7 cellular contexts compared by ENCODE assay signal in genomic region chr19:52786078-52786463, GRCh38. TPM values are rescaled to one million over a fixed set of nuclear protein-coding genes. Genes with fewer than 3 reads are reported as not detected.
DNase-seq lines count a peak whose midpoint lies in the region; ATAC-seq and TF ChIP-seq lines count a peak whose summit lies in the region.

No MANE protein-coding gene starts in this region.

- H3K9me3 ChIP-seq in T-helper 17 cell (ENCODE audit: control insufficient read depth, low read length, poor library complexity, severe bottlenecking), result peaks cover 4% of the 10 kb centered on the region
- H3K9me3 ChIP-seq in osteoblast (ENCODE audit: low read depth, low read length), result no peaks in the 10 kb centered on the region

- peaks cover 3% of the 10 kb centered on the region for H3K36me3 Mint-ChIP-seq in T-helper 17 cell (ENCODE audit: low read depth)

- no peaks in the 10 kb centered on the region for H3K27me3 ChIP-seq in osteoblast (ENCODE audit: insufficient read depth, low read length)

- H3K4me3 Mint-ChIP-seq in T-helper 17 cell, result peak overlapping the region; percentile 85

- H3K4me1 Mint-ChIP-seq in T-helper 17 cell, result peaks cover 15% of the 10 kb centered on the region

- peak overlapping the region; percentile 88 for H3K4me2 ChIP-seq in osteoblast (ENCODE audit: insufficient read depth, low read length)

- DNase-seq in T-helper 17 cell (no peak), fibroblast of villous mesenchyme (ENCODE audit: low read depth) (peak; percentile 1), osteoblast (ENCODE audit: insufficient read length, low spot score, missing footprints) (no peak), OCI-M1 (lab: John Stamatoyannopoulos, UW) (no peak), NCI-H82 treated with DMSO at 0.1 percent for 48 hours (lab: John Stamatoyannopoulos, UW; ENCODE audit: unreplicated experiment) (no peak)

- peak overlapping the region; percentile 83 for H3K27ac Mint-ChIP-seq in T-helper 17 cell

- H3K4me1 ChIP-seq in osteoblast (ENCODE audit: insufficient read depth, low read length), result no peaks in the 10 kb centered on the region

- H4K20me1 ChIP-seq in osteoblast (ENCODE audit: insufficient read depth, low read length), result no peaks in the 10 kb centered on the region

- H3K27me3 Mint-ChIP-seq in T-helper 17 cell, result no peaks in the 10 kb centered on the region

- ATAC-seq in GM19023 (IDR thresholded peaks at IDR 0.05; ENCODE audit: unreplicated experiment) (peak; percentile 40), HG03039 (IDR thresholded peaks at IDR 0.05; ENCODE audit: unreplicated experiment) (peak; percentile 19), T-helper 17 cell (no peak)

- no peaks in the 10 kb centered on the region for H3K79me2 ChIP-seq in osteoblast (ENCODE audit: insufficient read depth, low read length)

- H3K27ac ChIP-seq in osteoblast (ENCODE audit: low read depth, low read length), result no peak overlapping the region

- no peak for TF ChIP-seq CTCF in fibroblast of villous mesenchyme (IDR thresholded peaks at IDR 0.05; ENCODE audit: insufficient read depth, low read depth, low read length)
- TF ChIP-seq CTCF in osteoblast (IDR thresholded peaks at IDR 0.05; ENCODE audit: extremely low read depth, low read depth, low read length), result no peak

- peak overlapping the region; percentile 94 for H2AFZ ChIP-seq in osteoblast (ENCODE audit: low read length)

- H3K36me3 ChIP-seq in osteoblast (ENCODE audit: insufficient read depth, low read length), result no peaks in the 10 kb centered on the region

- H3K4me3 ChIP-seq in fibroblast of villous mesenchyme (ENCODE audit: low read depth, low read length), result peak overlapping the region; percentile 83
- peak overlapping the region; percentile 85 for H3K4me3 ChIP-seq in osteoblast (ENCODE audit: insufficient read depth, low read length)

RNA-seq across cellular contexts. Expression of gene ZNF600, which starts 0.5 kb away (rescaled TPM):
- total RNA-seq in T-helper 17 cell (10 to 100 TPM in 1 of 2 donors, 1 to 10 TPM in 1; 5.7 to 17.9 TPM), fibroblast of villous mesenchyme (2.3 and 5.6 TPM in 2 replicates), osteoblast (8.5 and 9.8 TPM in 2 replicates)

RNA-seq across cellular contexts. Expression of gene ZNF28, which starts 35.4 kb away (rescaled TPM):
- total RNA-seq in T-helper 17 cell (10 to 100 TPM; 10.2 to 11.6 TPM), fibroblast of villous mesenchyme (11.3 and 18.6 TPM in 2 replicates), osteoblast (15.0 and 23.2 TPM in 2 replicates)

RNA-seq across cellular contexts. Expression of gene ZNF611, which starts 51.2 kb away (rescaled TPM):
- total RNA-seq in T-helper 17 cell (10 to 100 TPM; 21.1 to 25.8 TPM), fibroblast of villous mesenchyme (10.0 and 13.4 TPM in 2 replicates), osteoblast (10.5 and 15.3 TPM in 2 replicates)
